In the genomic region with DNA sequence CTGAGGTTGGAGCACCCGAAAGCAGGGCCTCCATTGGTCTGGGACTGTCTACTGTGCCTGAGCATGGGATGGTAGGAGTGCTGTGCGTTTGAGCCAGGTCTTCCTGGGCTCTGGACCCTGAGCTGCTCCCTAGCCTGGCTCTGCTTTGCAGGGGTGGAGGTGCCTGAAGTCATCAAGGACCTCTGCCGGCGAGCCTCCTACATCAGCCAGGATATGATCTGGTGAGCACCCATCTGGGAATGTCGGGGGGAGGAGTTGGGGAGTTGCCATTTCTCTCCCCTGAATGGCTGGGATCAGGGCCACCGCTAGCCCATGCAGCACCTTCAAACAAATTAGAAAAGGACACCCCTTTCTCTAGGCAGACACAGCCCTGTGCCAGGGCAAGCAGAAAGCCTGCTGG, we compare ENCODE assay signal across 28 cellular contexts. TPM values are rescaled to one million over a fixed set of nuclear protein-coding genes. Genes with fewer than 3 reads are reported as not detected.
"Had no signal": no experiment of that assay in that cellular context is flagged by ENCODE, and none has a peak within 500 bp of the region (broad histone marks: within the 10 kb centered on the region; RNA-seq: fewer than 3 reads in every experiment).

No MANE protein-coding gene starts in this region.

- H3K36me3 ChIP-seq: breast epithelium, WERI-Rb-1 had no signal

- H3K4me3 Mint-ChIP-seq: activated CD4-positive, alpha-beta T cell treated with anti-CD3 and anti-CD28 coated beads for 36 hours; activated CD8-positive, alpha-beta T cell treated with anti-CD3 and anti-CD28 coated beads for 36 hours; activated naive CD4-positive, alpha-beta T cell treated with anti-CD3 and anti-CD28 coated beads, Interleukin-2, amount 10 ng/mL, durations not matched to agents 7 days and 5 days; activated naive CD8-positive, alpha-beta T cell treated with anti-CD3 and anti-CD28 coated beads for 36 hours; activated T-cell treated with anti-CD3 and anti-CD28 coated beads, Interleukin-2, amount 50 U/mL, for 72 hours; T-cell had no signal

- H3K4me1 Mint-ChIP-seq: activated CD4-positive, alpha-beta T cell treated with anti-CD3 and anti-CD28 coated beads for 36 hours; activated naive CD4-positive, alpha-beta T cell treated with anti-CD3 and anti-CD28 coated beads, Interleukin-2, amount 10 ng/mL, durations not matched to agents 7 days and 5 days; activated naive CD8-positive, alpha-beta T cell treated with anti-CD3 and anti-CD28 coated beads for 36 hours; T-cell had no signal

- H3K27me3 ChIP-seq: breast epithelium had no signal

- H3K27me3 Mint-ChIP-seq: activated CD4-positive, alpha-beta T cell treated with anti-CD3 and anti-CD28 coated beads for 36 hours; activated CD8-positive, alpha-beta T cell treated with anti-CD3 and anti-CD28 coated beads for 36 hours; activated naive CD4-positive, alpha-beta T cell treated with anti-CD3 and anti-CD28 coated beads, Interleukin-2, amount 10 ng/mL, durations not matched to agents 7 days and 5 days; activated naive CD8-positive, alpha-beta T cell treated with anti-CD3 and anti-CD28 coated beads for 36 hours; T-cell had no signal

- ATAC-seq: activated CD4-positive, alpha-beta T cell treated with anti-CD3 and anti-CD28 coated beads for 36 hours; activated CD8-positive, alpha-beta T cell treated with anti-CD3 and anti-CD28 coated beads for 36 hours; activated T-cell treated with anti-CD3 and anti-CD28 coated beads, Interleukin-2, amount 50 U/mL, for 72 hours; Right ventricle myocardium inferior; T-cell had no signal

- H3K4me1 ChIP-seq: breast epithelium had no signal

- DNase-seq: activated CD4-positive, alpha-beta T cell treated with anti-CD3 and anti-CD28 coated beads for 36 hours; activated CD4-positive, alpha-beta T cell treated with anti-CD3 and anti-CD28 coated beads, Interleukin-2, amount 50 U/mL, for 1 hour; activated CD8-positive, alpha-beta memory T cell treated with anti-CD3 and anti-CD28 coated beads, Interleukin-2, amount 50 U/mL, for 4 hours; activated CD8-positive, alpha-beta T cell treated with anti-CD3 and anti-CD28 coated beads for 36 hours; activated gamma-delta T cell treated with Interleukin-2 at 50 U/mL for 16 hours; activated naive CD4-positive, alpha-beta T cell treated with anti-CD3 and anti-CD28 coated beads, Interleukin-2, amount 10 ng/mL, durations not matched to agents 7 days and 5 days; activated naive CD8-positive, alpha-beta T cell treated with anti-CD3 and anti-CD28 coated beads for 36 hours; activated T-cell treated with anti-CD3 and anti-CD28 coated beads, Interleukin-2, amount 50 U/mL, for 72 hours; anterior cingulate cortex; central memory CD4-positive, alpha-beta T cell; Kasumi-1; NCI-H1048; NCI-H1417; NCI-H1930; NCI-H2171; NCI-H345; NCI-H510A treated with DMSO at 0.1 percent for 48 hours; NCI-H69; PC-9; T-cell; WERI-Rb-1 had no signal

- H3K9me3 ChIP-seq: breast epithelium had no signal

- H3K4me2 ChIP-seq: PC-9 had no signal

- H2AFZ ChIP-seq: PC-9 had no signal

- H3K9me3 Mint-ChIP-seq: activated CD8-positive, alpha-beta T cell treated with anti-CD3 and anti-CD28 coated beads for 36 hours; activated naive CD4-positive, alpha-beta T cell treated with anti-CD3 and anti-CD28 coated beads, Interleukin-2, amount 10 ng/mL, durations not matched to agents 7 days and 5 days; activated naive CD8-positive, alpha-beta T cell treated with anti-CD3 and anti-CD28 coated beads for 36 hours; activated T-cell treated with anti-CD3 and anti-CD28 coated beads, Interleukin-2, amount 50 U/mL, for 72 hours; activated T-helper 2 cell treated with anti-CD3 and anti-CD28 coated beads, Interferon-gamma antibody, Interleukin-2, Interleukin-4, amounts not matched to agents 10 μg/mL and 5 μg/mL and 100 μg/mL, durations not matched to agents 14 hours and 24 hours and 36 hours; T-cell had no signal

- H3K4me3 ChIP-seq: breast epithelium, coronary artery, PC-9, SK-N-MC had no signal

- H3K36me3 Mint-ChIP-seq: activated naive CD8-positive, alpha-beta T cell treated with anti-CD3 and anti-CD28 coated beads for 36 hours had no signal

- H3K27ac Mint-ChIP-seq: activated CD4-positive, alpha-beta T cell treated with anti-CD3 and anti-CD28 coated beads for 36 hours; activated CD8-positive, alpha-beta T cell treated with anti-CD3 and anti-CD28 coated beads for 36 hours; activated naive CD4-positive, alpha-beta T cell treated with anti-CD3 and anti-CD28 coated beads, Interleukin-2, amount 10 ng/mL, durations not matched to agents 7 days and 5 days; activated naive CD8-positive, alpha-beta T cell treated with anti-CD3 and anti-CD28 coated beads for 36 hours; activated T-cell treated with anti-CD3 and anti-CD28 coated beads, Interleukin-2, amount 50 U/mL, for 72 hours; activated T-helper 2 cell treated with anti-CD3 and anti-CD28 coated beads, Interferon-gamma antibody, Interleukin-2, Interleukin-4, amounts not matched to agents 10 μg/mL and 5 μg/mL and 100 μg/mL, durations not matched to agents 14 hours and 24 hours and 36 hours; T-cell had no signal

- H3K27ac ChIP-seq: breast epithelium, coronary artery, PC-9, SK-N-MC, WERI-Rb-1 had no signal

RNA-seq across cellular contexts. Expression of a gene that starts 20.7 kb away (rescaled TPM):
- total RNA-seq: activated CD8-positive, alpha-beta T cell treated with anti-CD3 and anti-CD28 coated beads for 36 hours; chondrocyte; PC-9; T-helper 2 cell treated with Interferon-gamma antibody and Interleukin-4, amounts not matched to agents 100 ng/mL and 5 ng/mL, for 36 hours had no signal

RNA-seq across cellular contexts. Expression of a gene that starts 20.8 kb away (rescaled TPM):
- total RNA-seq: activated CD8-positive, alpha-beta T cell treated with anti-CD3 and anti-CD28 coated beads for 36 hours; activated naive CD8-positive, alpha-beta T cell treated with anti-CD3 and anti-CD28 coated beads for 36 hours; T-helper 2 cell treated with Interferon-gamma antibody and Interleukin-4, amounts not matched to agents 100 ng/mL and 5 ng/mL, for 36 hours had no signal

RNA-seq across cellular contexts. Expression of a gene that starts 36.4 kb away (rescaled TPM):
- total RNA-seq: activated CD4-positive, alpha-beta T cell treated with anti-CD3 and anti-CD28 coated beads for 36 hours; activated CD8-positive, alpha-beta T cell treated with anti-CD3 and anti-CD28 coated beads for 36 hours; activated naive CD8-positive, alpha-beta T cell treated with anti-CD3 and anti-CD28 coated beads for 36 hours; activated T-cell treated with anti-CD3 and anti-CD28 coated beads, Interleukin-2, amount 50 U/mL, for 72 hours; activated T-helper 2 cell treated with anti-CD3 and anti-CD28 coated beads, Interferon-gamma antibody, Interleukin-2, Interleukin-4, amounts not matched to agents 10 μg/mL and 5 μg/mL and 100 μg/mL, durations not matched to agents 14 hours and 24 hours and 36 hours; chondrocyte; PC-9; Right ventricle myocardium inferior; T-cell; T-helper 2 cell treated with Interferon-gamma antibody and Interleukin-4, amounts not matched to agents 100 ng/mL and 5 ng/mL, for 36 hours had no signal

RNA-seq across cellular contexts. Expression of a gene that starts 36.5 kb away (rescaled TPM):
- total RNA-seq: activated naive CD8-positive, alpha-beta T cell treated with anti-CD3 and anti-CD28 coated beads for 36 hours; activated T-helper 2 cell treated with anti-CD3 and anti-CD28 coated beads, Interferon-gamma antibody, Interleukin-2, Interleukin-4, amounts not matched to agents 10 μg/mL and 5 μg/mL and 100 μg/mL, durations not matched to agents 14 hours and 24 hours and 36 hours; chondrocyte; PC-9; T-helper 2 cell treated with Interferon-gamma antibody and Interleukin-4, amounts not matched to agents 100 ng/mL and 5 ng/mL, for 36 hours had no signal
